Comparison of ENCODE assay signal across 12 cellular contexts in genomic region chr3:62373215-62373614, GRCh38.
DNase-seq lines count a peak whose midpoint lies in the region; ATAC-seq, FAIRE-seq and TF ChIP-seq lines count a peak whose summit lies in the region.
"Had no signal": no experiment of that assay in that cellular context is flagged by ENCODE, and none has a peak within 500 bp of the region (broad histone marks: within the 10 kb centered on the region; RNA-seq: fewer than 3 reads in every experiment).

Gene FEZF2, minus strand, starts transcription at chr3:62373550. Its CDS starts 682 bp downstream, at chr3:62372868.

- H3K27me3 ChIP-seq in ACC112 (ENCODE audit: insufficient read depth, low read length): peaks cover 100% of the 10 kb centered on the region
- 0 out of 2 replicates have a peak, but pooled peaks cover 4% of the 10 kb centered on the region for H3K27me3 ChIP-seq in MM.1S (replicated peaks; ENCODE audit: insufficient read depth, low read length)

- H3K4me2 ChIP-seq in MM.1S (ENCODE audit: low read depth, low read length): no peak within 1 kb of the TSS

- H3K9me2 ChIP-seq in MM.1S (replicated peaks; ENCODE audit: insufficient read depth, low read length): no peaks in the 10 kb centered on the region

- H3F3A ChIP-seq in MM.1S (ENCODE audit: insufficient read depth, low read length): no peaks in the 10 kb centered on the region

- peak within 1 kb of the TSS; percentile 4 to 20 (median 9) for H3K4me3 Mint-ChIP-seq in nephron

- no peaks in the 10 kb centered on the region for H3K36me3 Mint-ChIP-seq in nephron (ENCODE audit: low read depth)

- peaks cover 100% of the 10 kb centered on the region for H3K27me3 Mint-ChIP-seq in nephron (ENCODE audit: low read depth)

- no peak within 1 kb of the TSS for H3K27ac Mint-ChIP-seq in nephron
- H3K27ac Mint-ChIP-seq: immature natural killer cell had no signal

- no peak for TF ChIP-seq CTCF in GM20000 (IDR thresholded peaks at IDR 0.05; ENCODE audit: extremely low read depth, missing control alignments)
- no peak for TF ChIP-seq CTCF in nephron (IDR thresholded peaks at IDR 0.05; ENCODE audit: unreplicated experiment in 3 of 3)
- TF ChIP-seq CTCF in MM.1S (IDR thresholded peaks at IDR 0.05; ENCODE audit: low read length): no peak

- peaks cover 6% of the 10 kb centered on the region for H3K9me3 Mint-ChIP-seq in nephron

- H3K36me3 ChIP-seq in ACC112 (ENCODE audit: insufficient read depth, low read length) (no peaks in the 10 kb centered on the region), MM.1S (replicated peaks; ENCODE audit: insufficient read depth, low read length) (no peaks in the 10 kb centered on the region)
- H3K36me3 ChIP-seq: prostate gland had no signal

- peaks cover 41% of the 10 kb centered on the region for H3K4me1 Mint-ChIP-seq in nephron
- H3K4me1 Mint-ChIP-seq: immature natural killer cell had no signal

- FAIRE-seq in GM19239 (lab: Jason Lieb, UNC): no peak

- H4K20me1 ChIP-seq in MM.1S (ENCODE audit: insufficient read depth, low read length): no peaks in the 10 kb centered on the region

- ATAC-seq in GM18873 (IDR thresholded peaks at IDR 0.05; ENCODE audit: low FRiP score, unreplicated experiment): no peak

- H3K27ac ChIP-seq in ACC112 (ENCODE audit: low read depth, low read length) (no peak within 1 kb of the TSS), MM.1S (ENCODE audit: low read length) (no peak within 1 kb of the TSS)
- H3K27ac ChIP-seq: prostate gland had no signal

- no peak within 1 kb of the TSS for H3K9ac ChIP-seq in MM.1S (ENCODE audit: low read length)

- H3K79me2 ChIP-seq in ACC112 (ENCODE audit: control insufficient read depth, insufficient read depth, low read length, unreplicated experiment) (no peaks in the 10 kb centered on the region), MM.1S (ENCODE audit: low read length) (no peaks in the 10 kb centered on the region)

- peaks cover 10% of the 10 kb centered on the region for H3K4me1 ChIP-seq in ACC112 (ENCODE audit: control insufficient read depth, insufficient read depth, low read length, unreplicated experiment)
- H3K4me1 ChIP-seq in MM.1S (ENCODE audit: low read length): no peaks in the 10 kb centered on the region

- DNase-seq in GM20000 (ENCODE audit: low spot score): peak; percentile 31
- peak; percentile 47 for DNase-seq in ecto neural progenitor cell (ENCODE audit: low spot score)
- no peak for DNase-seq in MM.1S
- DNase-seq in activated naive CD4-positive, alpha-beta T cell (lab: John Stamatoyannopoulos, UW): no peak
- DNase-seq in GM19239 (ENCODE audit: insufficient read length, low spot score): no peak
- DNase-seq: DMS79, immature natural killer cell, NCI-H446 had no signal

- H3K9me3 ChIP-seq in MM.1S (replicated peaks; ENCODE audit: insufficient read depth, low read length): no peaks in the 10 kb centered on the region
- H3K9me3 ChIP-seq: prostate gland had no signal

- peak within 1 kb of the TSS; percentile 73 for H3K4me3 ChIP-seq in ACC112 (ENCODE audit: low read depth, low read length)
- H3K4me3 ChIP-seq in MM.1S (ENCODE audit: low read length): no peak within 1 kb of the TSS
- H3K4me3 ChIP-seq: prostate gland had no signal

- no peak within 1 kb of the TSS for H2AFZ ChIP-seq in ACC112 (ENCODE audit: low read length, unreplicated experiment)
- no peak within 1 kb of the TSS for H2AFZ ChIP-seq in MM.1S (ENCODE audit: low read length)

Comparison
In these comparisons a context has a peak if more than half of its experiments do, and no peak if none do; other contexts are left out.
1. DNase-seq: peak in GM20000 (single experiment) and ecto neural progenitor cell (single experiment); none in MM.1S (single experiment), activated naive CD4-positive, alpha-beta T cell (0 of 4) and GM19239 (single experiment).